ENCODE assay signal across 8 cellular contexts in genomic region chr6:132962936-132963579, GRCh38.
DNase-seq lines count a peak whose midpoint lies in the region; ATAC-seq lines count a peak whose summit lies in the region.

No MANE protein-coding gene starts in this region.

- H3K27me3 ChIP-seq in CD4-positive, alpha-beta memory T cell (ENCODE audit: insufficient read depth, low read length) = no peaks in the 10 kb centered on the region

- no peak overlapping the region for H3K4me3 ChIP-seq in CD4-positive, alpha-beta memory T cell (ENCODE audit: low read length in 2 of 2)

- H3K27me3 Mint-ChIP-seq in CD4-positive, alpha-beta memory T cell = peaks cover 6 to 13% of the 10 kb centered on the region in 2 donors
- H3K27me3 Mint-ChIP-seq in activated CD8-positive, alpha-beta T cell treated with anti-CD3 and anti-CD28 coated beads, Interleukin-2, amount 10 ng/mL, durations not matched to agents 7 days and 5 days (ENCODE audit: low read depth) = peaks cover 19% of the 10 kb centered on the region
- peaks cover 34 to 41% (median 35%) of the 10 kb centered on the region in 3 donors for H3K27me3 Mint-ChIP-seq in naive B cell
- peaks cover 61% of the 10 kb centered on the region for H3K27me3 Mint-ChIP-seq in stimulated activated naive CD8-positive, alpha-beta T cell treated with anti-CD3 and anti-CD28 coated beads, Interleukin-15, amount 100 ng/mL, for 72 hours

- no peaks in the 10 kb centered on the region for H3K4me1 ChIP-seq in CD4-positive, alpha-beta memory T cell (ENCODE audit: insufficient read depth, low read length)

- POLR2A ChIA-PET in CD4-positive, alpha-beta memory T cell (lab: Charles Lee; ENCODE audit: partially characterized antibody) = no interaction called here
- POLR2A ChIA-PET in activated CD8-positive, alpha-beta T cell treated with anti-CD3 and anti-CD28 coated beads, Interleukin-2, amount 10 ng/mL, durations not matched to agents 7 days and 5 days (lab: Charles Lee) = no interaction called here

- H3K9me3 Mint-ChIP-seq in CD4-positive, alpha-beta memory T cell = no peaks in the 10 kb centered on the region
- H3K9me3 Mint-ChIP-seq in activated CD8-positive, alpha-beta T cell treated with anti-CD3 and anti-CD28 coated beads, Interleukin-2, amount 10 ng/mL, durations not matched to agents 7 days and 5 days (ENCODE audit: insufficient read depth) = no peaks in the 10 kb centered on the region
- no peaks in the 10 kb centered on the region for H3K9me3 Mint-ChIP-seq in naive B cell
- H3K9me3 Mint-ChIP-seq in stimulated activated naive CD8-positive, alpha-beta T cell treated with anti-CD3 and anti-CD28 coated beads, Interleukin-15, amount 100 ng/mL, for 72 hours = no peaks in the 10 kb centered on the region

- intact Hi-C loops in CD4-positive, alpha-beta memory T cell (cut with micrococcal nuclease) = loop anchor here (2.0 to 5.0 kb wide), 4 partner anchors 294 to 1134 kb away; no protein-coding TSS in a partner anchor

- CTCF ChIA-PET in CD4-positive, alpha-beta memory T cell (lab: Charles Lee; ENCODE audit: partially characterized antibody) = interaction anchor here (0.7 to 2.7 kb wide), 7 partner anchors 11 to 1134 kb away, joined by 3 to 14 read pairs (median 5); no protein-coding TSS in a partner anchor
- CTCF ChIA-PET in activated CD8-positive, alpha-beta T cell treated with anti-CD3 and anti-CD28 coated beads, Interleukin-2, amount 10 ng/mL, durations not matched to agents 7 days and 5 days (lab: Charles Lee) = interaction anchor here (0.7 to 1.8 kb wide), 12 partner anchors 8 to 953 kb away, joined by 3 to 15 read pairs (median 4); partner anchors contain the start of gene TAAR8

- H3K4me3 Mint-ChIP-seq in CD4-positive, alpha-beta memory T cell = no peak overlapping the region
- H3K4me3 Mint-ChIP-seq in activated CD8-positive, alpha-beta T cell treated with anti-CD3 and anti-CD28 coated beads, Interleukin-2, amount 10 ng/mL, durations not matched to agents 7 days and 5 days = no peak overlapping the region
- H3K4me3 Mint-ChIP-seq in naive B cell = no peak overlapping the region
- no peak overlapping the region for H3K4me3 Mint-ChIP-seq in stimulated activated naive CD8-positive, alpha-beta T cell treated with anti-CD3 and anti-CD28 coated beads, Interleukin-15, amount 100 ng/mL, for 72 hours

- no peaks in the 10 kb centered on the region for H3K9me3 ChIP-seq in CD4-positive, alpha-beta memory T cell (ENCODE audit: control insufficient read depth in 1 of 2, low read length in 2 of 2)

- H3K27ac ChIP-seq in CD4-positive, alpha-beta memory T cell (ENCODE audit: low read depth, low read length) = no peak overlapping the region

- peak; percentile 76 for ATAC-seq in GM19043 (IDR thresholded peaks at IDR 0.05; ENCODE audit: low read depth, unreplicated experiment)
- peak; percentile 75 for ATAC-seq in HG03378 (IDR thresholded peaks at IDR 0.05; ENCODE audit: unreplicated experiment)
- peak; percentile 95 for ATAC-seq in activated CD8-positive, alpha-beta T cell treated with anti-CD3 and anti-CD28 coated beads, Interleukin-2, amount 10 ng/mL, durations not matched to agents 7 days and 5 days
- peak; percentile 72 to 78 for ATAC-seq in naive B cell (ENCODE audit: low read depth in 2 of 2)
- peak; percentile 82 for ATAC-seq in stimulated activated naive CD8-positive, alpha-beta T cell treated with anti-CD3 and anti-CD28 coated beads, Interleukin-15, amount 100 ng/mL, for 72 hours

- H3K36me3 Mint-ChIP-seq in CD4-positive, alpha-beta memory T cell = no peaks in the 10 kb centered on the region
- no peaks in the 10 kb centered on the region for H3K36me3 Mint-ChIP-seq in activated CD8-positive, alpha-beta T cell treated with anti-CD3 and anti-CD28 coated beads, Interleukin-2, amount 10 ng/mL, durations not matched to agents 7 days and 5 days (ENCODE audit: low read depth)
- no peaks in the 10 kb centered on the region for H3K36me3 Mint-ChIP-seq in naive B cell

- DNase-seq in CD4-positive, alpha-beta memory T cell = peak in 4 of 5 donors; percentile 17 to 32 (median 18)
- DNase-seq in NCI-H748 treated with DMSO at 0.1 percent for 48 hours (lab: John Stamatoyannopoulos, UW) (peak; percentile 69), epidermal melanocyte (ENCODE audit: insufficient read length, low spot score) (peak; percentile 45), naive B cell (peak; percentile 26)
- DNase-seq in activated CD8-positive, alpha-beta T cell treated with anti-CD3 and anti-CD28 coated beads, Interleukin-2, amount 10 ng/mL, durations not matched to agents 7 days and 5 days = peak; percentile 75
- peak; percentile 46 to 50 for DNase-seq in stimulated activated naive CD8-positive, alpha-beta T cell treated with anti-CD3 and anti-CD28 coated beads, Interleukin-15, amount 100 ng/mL, for 72 hours

- no peaks in the 10 kb centered on the region for H3K4me1 Mint-ChIP-seq in CD4-positive, alpha-beta memory T cell
- H3K4me1 Mint-ChIP-seq in activated CD8-positive, alpha-beta T cell treated with anti-CD3 and anti-CD28 coated beads, Interleukin-2, amount 10 ng/mL, durations not matched to agents 7 days and 5 days (ENCODE audit: low read depth) = peaks cover 19% of the 10 kb centered on the region
- H3K4me1 Mint-ChIP-seq in naive B cell = peaks cover 0 to 3% (median 0%) of the 10 kb centered on the region in 3 donors
- peaks cover 18% of the 10 kb centered on the region for H3K4me1 Mint-ChIP-seq in stimulated activated naive CD8-positive, alpha-beta T cell treated with anti-CD3 and anti-CD28 coated beads, Interleukin-15, amount 100 ng/mL, for 72 hours

- no peaks in the 10 kb centered on the region for H3K36me3 ChIP-seq in CD4-positive, alpha-beta memory T cell (ENCODE audit: insufficient read depth, low read length)

- no peak overlapping the region for H3K27ac Mint-ChIP-seq in CD4-positive, alpha-beta memory T cell
- no peak overlapping the region for H3K27ac Mint-ChIP-seq in activated CD8-positive, alpha-beta T cell treated with anti-CD3 and anti-CD28 coated beads, Interleukin-2, amount 10 ng/mL, durations not matched to agents 7 days and 5 days
- no peak overlapping the region for H3K27ac Mint-ChIP-seq in naive B cell
- H3K27ac Mint-ChIP-seq in stimulated activated naive CD8-positive, alpha-beta T cell treated with anti-CD3 and anti-CD28 coated beads, Interleukin-15, amount 100 ng/mL, for 72 hours = no peak overlapping the region

Comparison
In these comparisons a context has a peak if more than half of its experiments do, and no peak if none do; other contexts are left out.
1. DNase-seq: peak in every context shown above with its lines; median percentile 75 in activated CD8-positive, alpha-beta T cell treated with anti-CD3 and anti-CD28 coated beads, Interleukin-2, amount 10 ng/mL, durations not matched to agents 7 days and 5 days; 69 in NCI-H748 treated with DMSO at 0.1 percent for 48 hours; 48 in stimulated activated naive CD8-positive, alpha-beta T cell treated with anti-CD3 and anti-CD28 coated beads, Interleukin-15, amount 100 ng/mL, for 72 hours; 45 in epidermal melanocyte; 26 in naive B cell; 18 in CD4-positive, alpha-beta memory T cell.